In the genomic region with DNA sequence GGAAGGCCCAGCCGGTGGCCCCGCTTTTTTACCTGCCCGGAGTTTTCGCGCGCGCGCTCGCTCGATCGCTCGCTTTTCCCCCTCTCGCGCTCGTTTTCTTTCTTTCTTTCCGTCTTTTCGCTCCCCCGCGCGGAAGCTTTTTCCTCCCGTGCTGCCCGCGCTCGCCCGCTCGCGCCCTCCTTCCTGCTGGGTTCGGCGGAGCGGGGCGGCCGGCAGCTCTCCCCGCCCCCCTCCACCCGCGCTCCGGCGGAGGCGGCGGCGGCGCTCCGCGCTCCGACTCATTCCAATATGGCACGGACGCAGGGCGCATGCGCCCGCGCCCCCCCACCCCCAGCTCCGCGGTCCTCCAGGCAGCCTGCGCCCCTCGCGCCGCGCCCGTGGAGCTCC, we compare ENCODE assay signal across 8 cellular contexts. TPM values are rescaled to one million over a fixed set of nuclear protein-coding genes. Genes with fewer than 3 reads are reported as not detected.
DNase-seq lines count a peak whose midpoint lies in the region; ATAC-seq and TF ChIP-seq lines count a peak whose summit lies in the region.

TSS of gene SFMBT1 (minus strand) at position 290 of the 387 bp plus-strand sequence. CDS start 76,945 bp downstream, outside the sequence.

- H3K27me3 ChIP-seq in BLaER1 treated with 17β-estradiol and CSF1 and Interleukin-3, amounts not matched to agents 10 nM and 100 nM, result peaks cover 13 to 50% (median 41%) of the 10 kb centered on the region in 11 experiments; a peak in 21 of 22 replicates
- no peaks in the 10 kb centered on the region for H3K27me3 ChIP-seq in SJCRH30
- H3K27me3 ChIP-seq in ovary, result no peaks in the 10 kb centered on the region
- peaks cover 25% of the 10 kb centered on the region for H3K27me3 ChIP-seq in thymus (ENCODE audit: control insufficient read depth, insufficient read depth)

- peak; percentile 67 to 77 for DNase-seq in SJCRH30
- peak; percentile 79 for DNase-seq in activated naive CD4-positive, alpha-beta T cell treated with anti-CD3 and anti-CD28 coated beads, Interleukin-2, amount 50 U/mL, for 16 hours
- peak; percentile 83 for DNase-seq in Right ventricle myocardium inferior (ENCODE audit: missing footprints)
- peak; percentile 65 to 83 (median 73) for DNase-seq in ovary

- peak within 1 kb of the TSS; percentile 89 to 97 (median 94) for H3K27ac ChIP-seq in BLaER1 treated with 17β-estradiol and CSF1 and Interleukin-3, amounts not matched to agents 10 nM and 100 nM
- peak within 1 kb of the TSS; percentile 82; the same call in 1 of the 2 replicates for H3K27ac ChIP-seq in SJCRH30
- peak within 1 kb of the TSS; percentile 74 to 84 for H3K27ac ChIP-seq in ovary
- H3K27ac ChIP-seq in thymus (ENCODE audit: low read depth), result peak within 1 kb of the TSS; percentile 84

- 0 to 2% (median 1%) methylated on average over 34 to 58 of the region's 58 CpGs for WGBS in ovary, 3 donors
- under 1% methylated on average over 57 of the region's 58 CpGs for WGBS in thymus

- peak within 1 kb of the TSS; percentile 89 to 97 (median 95) for H3K9ac ChIP-seq in BLaER1 treated with 17β-estradiol and CSF1 and Interleukin-3, amounts not matched to agents 10 nM and 100 nM

- peak; percentile 48 for ATAC-seq in HG03439 (IDR thresholded peaks at IDR 0.05; ENCODE audit: unreplicated experiment)
- ATAC-seq in Right ventricle myocardium inferior, result peak; percentile 80

- intact Hi-C loops in Right ventricle myocardium inferior (cut with DNase I), result no loop called here
- intact Hi-C loops in ovary (cut with DNase I), result no loop called here

- no peak for TF ChIP-seq EP300 in ovary (IDR thresholded peaks at IDR 0.05)

- no peaks in the 10 kb centered on the region for H3K9me3 ChIP-seq in BLaER1 treated with 17β-estradiol and CSF1 and Interleukin-3, amounts not matched to agents 10 nM and 100 nM (replicated peaks in 1 of 11)
- H3K9me3 ChIP-seq in SJCRH30 (replicated peaks), result no peaks in the 10 kb centered on the region
- no peaks in the 10 kb centered on the region for H3K9me3 ChIP-seq in ovary
- H3K9me3 ChIP-seq in thymus (ENCODE audit: control insufficient read depth), result no peaks in the 10 kb centered on the region

- no peak for TF ChIP-seq CTCF in ovary (IDR thresholded peaks at IDR 0.05)

- H3K4me1 ChIP-seq in BLaER1 treated with 17β-estradiol and CSF1 and Interleukin-3, amounts not matched to agents 10 nM and 100 nM, result peaks cover 10 to 31% (median 23%) of the 10 kb centered on the region in 10 experiments; a peak in 19 of 20 replicates
- H3K4me1 ChIP-seq in SJCRH30 (no peaks in the 10 kb centered on the region), ovary (ENCODE audit: insufficient read depth) (no peaks in the 10 kb centered on the region), thymus (ENCODE audit: control insufficient read depth, insufficient read depth, low read length) (peaks cover 4% of the 10 kb centered on the region)

- peak within 1 kb of the TSS; percentile 85 to 95 (median 92) for H3K4me2 ChIP-seq in BLaER1 treated with 17β-estradiol and CSF1 and Interleukin-3, amounts not matched to agents 10 nM and 100 nM

- no peaks in the 10 kb centered on the region for H3K36me3 ChIP-seq in BLaER1 treated with 17β-estradiol and CSF1 and Interleukin-3, amounts not matched to agents 10 nM and 100 nM
- H3K36me3 ChIP-seq in SJCRH30 (no peaks in the 10 kb centered on the region), ovary (no peaks in the 10 kb centered on the region), thymus (ENCODE audit: control insufficient read depth, insufficient read depth) (no peaks in the 10 kb centered on the region)

- peaks cover 0 to 42% (median 12%) of the 10 kb centered on the region in 11 experiments; a peak in 12 of 22 replicates for H4K20me1 ChIP-seq in BLaER1 treated with 17β-estradiol and CSF1 and Interleukin-3, amounts not matched to agents 10 nM and 100 nM

- H3K4me3 ChIP-seq in BLaER1 treated with 17β-estradiol and CSF1 and Interleukin-3, amounts not matched to agents 10 nM and 100 nM, result peak within 1 kb of the TSS; percentile 78 to 99 (median 96)
- peak within 1 kb of the TSS; percentile 100 for H3K4me3 ChIP-seq in SJCRH30
- peak within 1 kb of the TSS; percentile 78 for H3K4me3 ChIP-seq in ovary
- peak within 1 kb of the TSS; percentile 74 for H3K4me3 ChIP-seq in thymus (ENCODE audit: low read length)

- peak; percentile 30 for TF ChIP-seq POLR2A in GM19193 (IDR thresholded peaks at IDR 0.05; ENCODE audit: extremely low read depth, insufficient read depth, insufficient read length)
- no peak for TF ChIP-seq POLR2A in ovary (IDR thresholded peaks at IDR 0.05)

RNA-seq across cellular contexts. Expression of gene SFMBT1, which starts in this region (rescaled TPM):
- total RNA-seq in SJCRH30 (2014; rRNA removed; shearing (Covaris generic)), result 13.9 and 15.4 TPM in 2 replicates
- 14.9 TPM for total RNA-seq in Right ventricle myocardium inferior
- total RNA-seq in ovary, result 10 to 100 TPM in 3 of 7 donors, 1 to 10 TPM in 4; 4.6 to 21.1 (median 7.7) TPM
- polyA plus RNA-seq in ovary, result 1 to 10 TPM; 1.2 to 4.4 TPM
- polyA plus RNA-seq in thymus, result 6.2 TPM

Comparison
In these comparisons a context has a peak if more than half of its experiments do, and no peak if none do; other contexts are left out.
1. Peak in every context shown above with its lines: DNase-seq, ATAC-seq, H3K4me3 ChIP-seq and H3K27ac ChIP-seq.